Comparison of ENCODE assay signal across 12 cellular contexts in genomic region chrX:153459976-153460375, GRCh38. TPM values are rescaled to one million over a fixed set of nuclear protein-coding genes. Genes with fewer than 3 reads are reported as not detected.
A peak's percentile ranks its signal among the peaks of the same experiment; 100 is the strongest.
DNase-seq lines count a peak whose midpoint lies in the region; ATAC-seq, FAIRE-seq and TF ChIP-seq lines count a peak whose summit lies in the region.
"Had no signal": no experiment of that assay in that cellular context is flagged by ENCODE, and none has a peak within 500 bp of the region (broad histone marks: within the 10 kb centered on the region; RNA-seq: fewer than 3 reads in every experiment).

No MANE protein-coding gene starts in this region.

- FAIRE-seq in small intestine (lab: Jason Lieb, UNC) = no peak

- no peaks in the 10 kb centered on the region for H3K9me3 ChIP-seq in small intestine (ENCODE audit: control insufficient read depth, low read depth)
- H3K9me3 ChIP-seq: sigmoid colon had no signal

- H3K4me3 ChIP-seq in fibroblast of the aortic adventitia (ENCODE audit: low read depth, low read length) (no peak overlapping the region), small intestine (ENCODE audit: low read depth in 1 of 2, low read length in 2 of 2) (no peak overlapping the region)
- H3K4me3 ChIP-seq: sigmoid colon had no signal

- ATAC-seq in stimulated activated naive CD8-positive, alpha-beta T cell treated with anti-CD3 and anti-CD28 coated beads, Interleukin-15, amount 100 ng/mL, for 72 hours = no peak
- no peak for ATAC-seq in activated CD8-positive, alpha-beta memory T cell treated with anti-CD3 and anti-CD28 coated beads, Interleukin-2, amount 10 ng/mL, durations not matched to agents 7 days and 5 days

- H3K27me3 ChIP-seq in small intestine (ENCODE audit: control insufficient read depth in 2 of 2, insufficient read depth in 2 of 2, low read length in 2 of 2) = no peaks in the 10 kb centered on the region
- H3K27me3 ChIP-seq: sigmoid colon had no signal

- WGBS in small intestine, 3 donors = 84 to 98% (median 91%) methylated on average over 2 of the region's 2 CpGs

- H3K36me3 ChIP-seq in small intestine (ENCODE audit: control insufficient read depth in 2 of 2, insufficient read depth in 2 of 2, low read length in 2 of 2) = no peaks in the 10 kb centered on the region

- no peak overlapping the region for H3K4me3 Mint-ChIP-seq in progenitor cell of endocrine pancreas (ENCODE audit: low read depth)
- no peak overlapping the region for H3K4me3 Mint-ChIP-seq in stimulated activated naive CD8-positive, alpha-beta T cell treated with anti-CD3 and anti-CD28 coated beads, Interleukin-15, amount 100 ng/mL, for 72 hours
- H3K4me3 Mint-ChIP-seq in activated CD8-positive, alpha-beta memory T cell treated with anti-CD3 and anti-CD28 coated beads, Interleukin-2, amount 10 ng/mL, durations not matched to agents 7 days and 5 days = no peak overlapping the region

- TF ChIP-seq CTCF in fibroblast of the aortic adventitia (IDR thresholded peaks at IDR 0.05; ENCODE audit: insufficient read depth, low read length) = no peak
- no peak for TF ChIP-seq CTCF in progenitor cell of endocrine pancreas (IDR thresholded peaks at IDR 0.05; ENCODE audit: unreplicated experiment)

- H3K27ac ChIP-seq in small intestine (ENCODE audit: low read depth in 1 of 2, low read length in 1 of 2) = no peak overlapping the region
- H3K27ac ChIP-seq: sigmoid colon had no signal

- CTCF ChIA-PET in activated CD8-positive, alpha-beta memory T cell treated with anti-CD3 and anti-CD28 coated beads, Interleukin-2, amount 10 ng/mL, durations not matched to agents 7 days and 5 days (lab: Charles Lee) = interaction anchor here (1.2 to 1.8 kb wide), 4 partner anchors 8 to 518 kb away, joined by 4 to 7 read pairs (median 5); partner anchors contain the start of gene HAUS7

- H3K36me3 Mint-ChIP-seq in progenitor cell of endocrine pancreas (ENCODE audit: insufficient read depth) = peaks cover 10% of the 10 kb centered on the region
- peaks cover 11% of the 10 kb centered on the region for H3K36me3 Mint-ChIP-seq in activated CD8-positive, alpha-beta memory T cell treated with anti-CD3 and anti-CD28 coated beads, Interleukin-2, amount 10 ng/mL, durations not matched to agents 7 days and 5 days

- peak; percentile 71 for DNase-seq in ELR (ENCODE audit: low read depth)
- peak; percentile 48 for DNase-seq in amniotic epithelial cell (ENCODE audit: low read depth)
- peak; percentile 50 for DNase-seq in fibroblast of the aortic adventitia (ENCODE audit: low read depth)
- DNase-seq in progenitor cell of endocrine pancreas (ENCODE audit: low spot score, unreplicated experiment) = no peak
- DNase-seq in stimulated activated naive CD8-positive, alpha-beta T cell treated with anti-CD3 and anti-CD28 coated beads, Interleukin-15, amount 100 ng/mL, for 72 hours = no peak
- DNase-seq in small intestine = no peak
- no peak for DNase-seq in activated CD8-positive, alpha-beta memory T cell treated with anti-CD3 and anti-CD28 coated beads, Interleukin-2, amount 10 ng/mL, durations not matched to agents 7 days and 5 days
- DNase-seq: activated naive CD4-positive, alpha-beta T cell treated with anti-CD3 and anti-CD28 coated beads, Interleukin-2, amount 50 U/mL, for 16 hours; NCI-H1417 treated with DMSO at 0.1 percent for 48 hours; NCI-H446 treated with DMSO at 0.1 percent for 48 hours; sigmoid colon; stimulated activated naive CD4-positive, alpha-beta T cell treated with Interleukin-2 at 50 U/mL for 16 hours had no signal

- H3K27ac Mint-ChIP-seq in progenitor cell of endocrine pancreas = peak overlapping the region; percentile 56
- H3K27ac Mint-ChIP-seq in stimulated activated naive CD8-positive, alpha-beta T cell treated with anti-CD3 and anti-CD28 coated beads, Interleukin-15, amount 100 ng/mL, for 72 hours = no peak overlapping the region
- H3K27ac Mint-ChIP-seq in activated CD8-positive, alpha-beta memory T cell treated with anti-CD3 and anti-CD28 coated beads, Interleukin-2, amount 10 ng/mL, durations not matched to agents 7 days and 5 days = no peak overlapping the region

- no peaks in the 10 kb centered on the region for H3K4me1 ChIP-seq in small intestine (ENCODE audit: control insufficient read depth in 2 of 2, insufficient read depth in 1 of 2, low read depth in 1 of 2, low read length in 1 of 2)

- no peaks in the 10 kb centered on the region for H3K27me3 Mint-ChIP-seq in progenitor cell of endocrine pancreas
- no peaks in the 10 kb centered on the region for H3K27me3 Mint-ChIP-seq in stimulated activated naive CD8-positive, alpha-beta T cell treated with anti-CD3 and anti-CD28 coated beads, Interleukin-15, amount 100 ng/mL, for 72 hours
- H3K27me3 Mint-ChIP-seq in activated CD8-positive, alpha-beta memory T cell treated with anti-CD3 and anti-CD28 coated beads, Interleukin-2, amount 10 ng/mL, durations not matched to agents 7 days and 5 days = no peaks in the 10 kb centered on the region

- H3K4me1 Mint-ChIP-seq in progenitor cell of endocrine pancreas (ENCODE audit: low read depth) = no peaks in the 10 kb centered on the region
- peaks cover 6% of the 10 kb centered on the region for H3K4me1 Mint-ChIP-seq in stimulated activated naive CD8-positive, alpha-beta T cell treated with anti-CD3 and anti-CD28 coated beads, Interleukin-15, amount 100 ng/mL, for 72 hours
- no peaks in the 10 kb centered on the region for H3K4me1 Mint-ChIP-seq in activated CD8-positive, alpha-beta memory T cell treated with anti-CD3 and anti-CD28 coated beads, Interleukin-2, amount 10 ng/mL, durations not matched to agents 7 days and 5 days

- peaks cover 9% of the 10 kb centered on the region for H3K9me3 Mint-ChIP-seq in progenitor cell of endocrine pancreas (ENCODE audit: low read depth)
- H3K9me3 Mint-ChIP-seq in stimulated activated naive CD8-positive, alpha-beta T cell treated with anti-CD3 and anti-CD28 coated beads, Interleukin-15, amount 100 ng/mL, for 72 hours = no peaks in the 10 kb centered on the region
- no peaks in the 10 kb centered on the region for H3K9me3 Mint-ChIP-seq in activated CD8-positive, alpha-beta memory T cell treated with anti-CD3 and anti-CD28 coated beads, Interleukin-2, amount 10 ng/mL, durations not matched to agents 7 days and 5 days (ENCODE audit: low read depth)

RNA-seq across cellular contexts. Expression of gene HAUS7, which starts 10.4 kb away (rescaled TPM):
- total RNA-seq in fibroblast of the aortic adventitia (ENCODE audit: low replicate concordance) (16.4 and 16.5 TPM in 2 replicates), progenitor cell of endocrine pancreas (22.3 and 22.9 TPM in 2 replicates)
- 10 to 100 TPM; 22.4 to 30.8 (median 25.9) TPM for polyA plus RNA-seq in small intestine
- 10 to 100 TPM; 54.4 to 56.3 TPM for total RNA-seq in activated CD8-positive, alpha-beta memory T cell treated with anti-CD3 and anti-CD28 coated beads, Interleukin-2, amount 10 ng/mL, durations not matched to agents 7 days and 5 days

RNA-seq across cellular contexts. Expression of gene TREX2, which starts 14.1 kb away (rescaled TPM):
- total RNA-seq in fibroblast of the aortic adventitia (ENCODE audit: low replicate concordance) (1.3 TPM in 1 of 2 replicates, not detected in the other), progenitor cell of endocrine pancreas (0.24 and 0.41 TPM in 2 replicates)
- under 1 TPM in 2 of 3 donors, not detected in 1; 0.45 to 0.81 TPM for polyA plus RNA-seq in small intestine
- total RNA-seq in activated CD8-positive, alpha-beta memory T cell treated with anti-CD3 and anti-CD28 coated beads, Interleukin-2, amount 10 ng/mL, durations not matched to agents 7 days and 5 days = 1 to 10 TPM; 1.8 to 2.0 TPM

RNA-seq across cellular contexts. Expression of gene BGN, which starts 34.8 kb away (rescaled TPM):
- total RNA-seq in fibroblast of the aortic adventitia (ENCODE audit: low replicate concordance) = 12.3 and 133 TPM in 2 replicates
- total RNA-seq in progenitor cell of endocrine pancreas = 0.98 and 1.1 TPM in 2 replicates
- 10 to 100 TPM in 1 of 3 donors, 1 to 10 TPM in 2; 3.1 to 23.2 (median 7.8) TPM for polyA plus RNA-seq in small intestine
- total RNA-seq in activated CD8-positive, alpha-beta memory T cell treated with anti-CD3 and anti-CD28 coated beads, Interleukin-2, amount 10 ng/mL, durations not matched to agents 7 days and 5 days = not detected

RNA-seq across cellular contexts. Expression of gene ZFP92, which starts 48.7 kb away (rescaled TPM):
- total RNA-seq in fibroblast of the aortic adventitia (ENCODE audit: low replicate concordance) = 0.08 TPM in 1 of 2 replicates, not detected in the other
- 0.38 TPM in 2 replicates for total RNA-seq in progenitor cell of endocrine pancreas
- under 1 TPM in 2 of 3 donors, not detected in 1; 0.27 to 0.42 TPM for polyA plus RNA-seq in small intestine
- 1 to 10 TPM; 1.7 to 2.2 TPM for total RNA-seq in activated CD8-positive, alpha-beta memory T cell treated with anti-CD3 and anti-CD28 coated beads, Interleukin-2, amount 10 ng/mL, durations not matched to agents 7 days and 5 days

RNA-seq across cellular contexts. Expression of gene ATP2B3, which starts 57.5 kb away (rescaled TPM):
- total RNA-seq in fibroblast of the aortic adventitia (ENCODE audit: low replicate concordance) (not detected in 2 replicates), progenitor cell of endocrine pancreas (0.11 and 0.60 TPM in 2 replicates)
- under 1 TPM in 1 of 3 donors, not detected in 2; 0.36 TPM for polyA plus RNA-seq in small intestine
- not detected for total RNA-seq in activated CD8-positive, alpha-beta memory T cell treated with anti-CD3 and anti-CD28 coated beads, Interleukin-2, amount 10 ng/mL, durations not matched to agents 7 days and 5 days

Comparison
In these comparisons a context has a peak if more than half of its experiments do, and no peak if none do; other contexts are left out.
1. DNase-seq: peak in ELR (single experiment), amniotic epithelial cell (single experiment) and fibroblast of the aortic adventitia (single experiment); none in progenitor cell of endocrine pancreas (single experiment), stimulated activated naive CD8-positive, alpha-beta T cell treated with anti-CD3 and anti-CD28 coated beads, Interleukin-15, amount 100 ng/mL, for 72 hours (0 of 2), small intestine (single experiment) and activated CD8-positive, alpha-beta memory T cell treated with anti-CD3 and anti-CD28 coated beads, Interleukin-2, amount 10 ng/mL, durations not matched to agents 7 days and 5 days (single experiment).